ENCODE assay signal across 8 cellular contexts in the genomic region with DNA sequence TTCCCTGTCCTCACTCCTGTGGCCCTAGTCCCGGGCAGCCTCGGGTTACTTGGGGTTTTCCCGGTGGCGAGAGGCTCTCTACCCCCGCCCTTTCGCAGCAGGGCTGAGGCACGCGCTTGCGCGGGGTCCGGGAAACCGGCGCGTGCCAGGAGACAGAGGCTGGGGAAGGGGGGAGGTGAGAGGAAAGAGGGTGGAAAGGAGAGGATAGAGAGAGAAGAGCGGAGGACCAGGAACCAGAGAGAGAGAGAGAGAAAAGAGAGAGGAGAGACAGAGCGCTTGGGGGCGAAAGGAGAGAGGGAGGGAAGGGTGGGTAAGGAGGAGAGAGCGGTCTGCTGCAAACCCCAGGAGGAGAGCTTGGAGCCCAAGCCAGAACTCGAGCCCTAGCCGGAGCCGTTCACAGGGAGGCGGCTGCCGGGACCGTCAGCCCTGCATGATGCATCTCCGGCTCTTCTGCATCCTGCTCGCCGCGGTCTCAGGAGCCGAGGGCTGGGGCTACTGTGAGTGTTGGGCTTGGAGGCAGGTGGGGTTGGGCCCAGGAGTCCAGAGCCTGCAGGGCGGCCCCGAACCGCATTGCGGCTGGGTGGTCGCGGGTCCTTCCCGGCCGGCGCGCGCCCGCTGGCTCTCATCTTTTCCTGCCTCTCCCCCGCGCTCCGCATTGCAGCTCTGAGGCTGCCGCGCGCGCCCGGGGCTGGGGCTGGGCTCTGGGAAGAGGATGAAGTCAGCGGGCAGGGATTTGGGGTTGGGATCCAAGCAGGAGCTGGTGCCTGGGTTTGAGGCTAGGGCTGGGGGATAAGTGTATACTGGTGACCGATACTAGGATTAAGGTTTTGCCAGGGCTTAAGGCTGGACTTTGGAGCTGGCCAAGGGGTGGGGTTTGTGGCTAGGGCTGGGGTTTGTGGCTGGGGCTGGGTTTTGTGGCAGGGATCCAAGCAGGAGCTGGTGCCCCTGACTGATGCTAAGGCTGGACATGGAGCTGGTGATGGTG. TPM values are rescaled to one million over a fixed set of nuclear protein-coding genes. Genes with fewer than 3 reads are reported as not detected.
DNase-seq lines count a peak whose midpoint lies in the region; ATAC-seq and TF ChIP-seq lines count a peak whose summit lies in the region.

CNTNAP1 (plus strand) TSS at position 132 of the 985 bp plus-strand sequence; CDS start at position 431, 299 bp downstream.

- H3K9me3 Mint-ChIP-seq in WTC11 = no peaks in the 10 kb centered on the region

- no peaks in the 10 kb centered on the region for H3K9me3 ChIP-seq in muscle layer of duodenum (ENCODE audit: control insufficient read depth in 1 of 2, low read length in 2 of 2)
- H3K9me3 ChIP-seq in vagina = no peaks in the 10 kb centered on the region

- peaks cover 45% of the 10 kb centered on the region for H3K4me1 Mint-ChIP-seq in WTC11

- H3K27me3 Mint-ChIP-seq in WTC11 (ENCODE audit: low read depth) = peaks cover 22% of the 10 kb centered on the region

- intact Hi-C loops in vagina (cut with DNase I) = no loop called here

- CTCF ChIA-PET in WTC11 (lab: Charles Lee) = interaction anchor here (0.6 to 2.5 kb wide), 25 partner anchors 9 to 499 kb away, joined by 3 to 51 read pairs (median 5); partner anchors contain the start of genes BECN1, PSMC3IP, RAMP2 and RETREG3

- peak within 1 kb of the TSS; percentile 80 for H3K4me3 Mint-ChIP-seq in WTC11

- H3K36me3 ChIP-seq in muscle layer of duodenum (ENCODE audit: control insufficient read depth in 1 of 2, insufficient read depth in 2 of 2, low read length in 2 of 2) (peaks cover 0 to 3% of the 10 kb centered on the region in 2 donors), vagina (no peaks in the 10 kb centered on the region)

- H3K4me1 ChIP-seq in muscle layer of duodenum (ENCODE audit: control insufficient read depth in 1 of 2, insufficient read depth in 2 of 2, low read length in 2 of 2) (peaks cover 16 to 52% of the 10 kb centered on the region in 2 donors), vagina (peaks cover 61% of the 10 kb centered on the region)

- H3K27ac ChIP-seq in muscle layer of duodenum (ENCODE audit: low read length) (peak within 1 kb of the TSS; percentile 69), vagina (peak within 1 kb of the TSS; percentile 84)

- H3K27me3 ChIP-seq in muscle layer of duodenum (ENCODE audit: low read depth, low read length) = no peaks in the 10 kb centered on the region
- H3K27me3 ChIP-seq in vagina = no peaks in the 10 kb centered on the region

- DNase-seq in NCI-H2081 (lab: John Stamatoyannopoulos, UW) = peak; percentile 74 to 77
- DNase-seq in NCI-H2081 treated with DMSO at 0.1 percent for 48 hours (lab: John Stamatoyannopoulos, UW) = no peak
- DNase-seq in MV-4-11 (lab: John Stamatoyannopoulos, UW) = peak; percentile 16
- DNase-seq in WTC11 (ENCODE audit: low spot score) = peak; percentile 73
- peak; percentile 43 for DNase-seq in erythroblast (lab: John Stamatoyannopoulos, UW)
- no peak for DNase-seq in vagina (ENCODE audit: extremely low spot score in 2 of 2)

- peak within 1 kb of the TSS; percentile 82 for H3K27ac Mint-ChIP-seq in WTC11

- H3K4me3 ChIP-seq in muscle layer of duodenum (ENCODE audit: low read depth in 1 of 2, low read length in 2 of 2) = peak within 1 kb of the TSS; percentile 66
- H3K4me3 ChIP-seq in vagina = peak within 1 kb of the TSS; percentile 42 to 59

- ATAC-seq in WTC11 (peak; percentile 3), GM18873 (IDR thresholded peaks at IDR 0.05; ENCODE audit: low FRiP score, unreplicated experiment) (no peak)

- peaks cover 14% of the 10 kb centered on the region; the same call in 1 of the 2 replicates for H3K36me3 Mint-ChIP-seq in WTC11

- POLR2A ChIA-PET in WTC11 (lab: Charles Lee) = interaction anchor here (0.5 to 1.8 kb wide), 10 partner anchors 12 to 1003 kb away, joined by 3 to 7 read pairs (median 3); no protein-coding TSS in a partner anchor

- TF ChIP-seq POLR2A in erythroblast (IDR thresholded peaks at IDR 0.05; ENCODE audit: low read length) = no peak
- TF ChIP-seq POLR2A in vagina (IDR thresholded peaks at IDR 0.05) = no peak

- TF ChIP-seq CTCF in WTC11 (IDR thresholded peaks at IDR 0.05) (no peak), vagina (IDR thresholded peaks at IDR 0.05) (no peak)

TF ChIP-seq in WTC11, 78 proteins besides CTCF, POLR2A, EP300 and RAD21:
- TF ChIP-seq GTF2I (CRISPR knock-in tag; conservative IDR thresholded peaks at IDR 0.05) (peak; percentile 2; the same call in 1 of the 2 replicates), ZNF416 (CRISPR knock-in tag; IDR thresholded peaks at IDR 0.05) (no peak), TEAD1 (CRISPR knock-in tag; IDR thresholded peaks at IDR 0.05) (0 out of 2 replicates have a peak, but pooled peaks have one; percentile 10), CBFB (CRISPR knock-in tag; IDR thresholded peaks at IDR 0.05; ENCODE audit: low read depth) (no peak), FOXP1 (CRISPR knock-in tag; IDR thresholded peaks at IDR 0.05; ENCODE audit: borderline replicate concordance) (peak; percentile 57; the same call in 1 of the 2 replicates), ARID4B (CRISPR knock-in tag; IDR thresholded peaks at IDR 0.05; ENCODE audit: borderline replicate concordance) (peak; percentile 43; the same call in 1 of the 2 replicates), FOXK1 (CRISPR knock-in tag; IDR thresholded peaks at IDR 0.05) (no peak), GABPB1 (CRISPR knock-in tag; IDR thresholded peaks at IDR 0.05) (0 out of 2 replicates have a peak, but pooled peaks have one; percentile 25), FOXP4 (CRISPR knock-in tag; IDR thresholded peaks at IDR 0.05) (0 out of 2 replicates have a peak, but pooled peaks have one; percentile 23)
- TF ChIP-seq, protein P1, sequence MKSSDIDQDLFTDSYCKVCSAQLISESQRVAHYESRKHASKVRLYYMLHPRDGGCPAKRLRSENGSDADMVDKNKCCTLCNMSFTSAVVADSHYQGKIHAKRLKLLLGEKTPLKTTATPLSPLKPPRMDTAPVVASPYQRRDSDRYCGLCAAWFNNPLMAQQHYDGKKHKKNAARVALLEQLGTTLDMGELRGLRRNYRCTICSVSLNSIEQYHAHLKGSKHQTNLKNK (CRISPR knock-in tag; IDR thresholded peaks at IDR 0.05) = no peak
- TF ChIP-seq, protein P2, sequence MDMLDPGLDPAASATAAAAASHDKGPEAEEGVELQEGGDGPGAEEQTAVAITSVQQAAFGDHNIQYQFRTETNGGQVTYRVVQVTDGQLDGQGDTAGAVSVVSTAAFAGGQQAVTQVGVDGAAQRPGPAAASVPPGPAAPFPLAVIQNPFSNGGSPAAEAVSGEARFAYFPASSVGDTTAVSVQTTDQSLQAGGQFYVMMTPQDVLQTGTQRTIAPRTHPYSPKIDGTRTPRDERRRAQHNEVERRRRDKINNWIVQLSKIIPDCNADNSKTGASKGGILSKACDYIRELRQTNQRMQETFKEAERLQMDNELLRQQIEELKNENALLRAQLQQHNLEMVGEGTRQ (CRISPR knock-in tag; IDR thresholded peaks at IDR 0.05) = peak; percentile 18; the same call in 1 of the 2 replicates
- TF ChIP-seq, protein P3, sequence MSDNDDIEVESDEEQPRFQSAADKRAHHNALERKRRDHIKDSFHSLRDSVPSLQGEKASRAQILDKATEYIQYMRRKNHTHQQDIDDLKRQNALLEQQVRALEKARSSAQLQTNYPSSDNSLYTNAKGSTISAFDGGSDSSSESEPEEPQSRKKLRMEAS (CRISPR knock-in tag; IDR thresholded peaks at IDR 0.05) = peak; percentile 74

RNA-seq across cellular contexts. Expression of gene CNTNAP1, which starts in this region (rescaled TPM):
- total RNA-seq in WTC11 (2021) (12.1 to 12.7 TPM (median 12.7 TPM) in 3 replicates), vagina (5.9 TPM)

Comparison
In these comparisons a context has a peak if more than half of its experiments do, and no peak if none do; other contexts are left out.
1. DNase-seq: peak in NCI-H2081 (2 of 2), MV-4-11 (single experiment), WTC11 (single experiment) and erythroblast (2 of 2); none in NCI-H2081 treated with DMSO at 0.1 percent for 48 hours (single experiment) and vagina (0 of 2).